27 cellular contexts compared by ENCODE assay signal in genomic region chr11:107198490-107199007, GRCh38.
"Had no signal": no experiment of that assay in that cellular context is flagged by ENCODE, and none has a peak within 500 bp of the region (broad histone marks: within the 10 kb centered on the region; RNA-seq: fewer than 3 reads in every experiment).

No MANE protein-coding gene starts in this region.

- H3K27me3 ChIP-seq: colonic mucosa, gastroesophageal sphincter, heart left ventricle, hepatocyte, left lung, sigmoid colon, spleen, tibial nerve, upper lobe of left lung had no signal

- H3K4me1 ChIP-seq: colonic mucosa, gastroesophageal sphincter, heart left ventricle, left lung, psoas muscle, sigmoid colon, spleen, tibial nerve, upper lobe of left lung had no signal

- FAIRE-seq: islet of Langerhans, urothelium cell line had no signal

- H3K79me2 ChIP-seq: hepatocyte had no signal

- H2AFZ ChIP-seq: hepatocyte had no signal

- H3K36me3 ChIP-seq: colonic mucosa, gastroesophageal sphincter, heart left ventricle, left lung, sigmoid colon, spleen, thoracic aorta, tibial nerve, upper lobe of left lung had no signal

- H3K4me2 ChIP-seq: hepatocyte had no signal

- H3K4me3 ChIP-seq: colonic mucosa, gastroesophageal sphincter, heart left ventricle, hepatocyte, left lung, psoas muscle, sigmoid colon, skin epidermis, spleen, thoracic aorta, tibial nerve, upper lobe of left lung had no signal

- H3K27ac ChIP-seq: colonic mucosa, epithelial cell of prostate, gastroesophageal sphincter, heart left ventricle, hepatocyte, left lung, psoas muscle, sigmoid colon, skin epidermis, spleen, thoracic aorta, tibial nerve, upper lobe of left lung had no signal

- H3K9me3 ChIP-seq: colonic mucosa, psoas muscle, thoracic aorta, upper lobe of left lung had no signal

- DNase-seq: colonic mucosa; effector CD8-positive, alpha-beta T cell; endodermal cell; foreskin fibroblast; heart left ventricle; left cardiac atrium; left lung; mesenchymal stem cell; naive thymus-derived CD4-positive, alpha-beta T cell; nucleus accumbens; posterior cingulate gyrus; psoas muscle; right cardiac atrium; sigmoid colon; spleen; stimulated activated CD4-positive, alpha-beta T cell treated with anti-CD3 and anti-CD28 coated beads, Interleukin-15, amount 100 ng/mL, for 24 hours; stimulated activated CD4-positive, alpha-beta T cell treated with anti-CD3 and anti-CD28 coated beads, Interleukin-2, amount 100 ng/mL, for 48 hours; stimulated activated naive B cell treated with anti-CD40 and anti-IgM and Interleukin-4, amounts not matched to agents 10 μg/mL and 1 μg/mL and 100 μg/mL, for 72 hours; upper lobe of left lung had no signal
